ENCODE assay signal across 18 cellular contexts in genomic region chr10:91171485-91171884, GRCh38.
"Had no signal": no experiment of that assay in that cellular context is flagged by ENCODE, and none has a peak within 500 bp of the region (broad histone marks: within the 10 kb centered on the region; RNA-seq: fewer than 3 reads in every experiment).

No MANE protein-coding gene starts in this region.

- H3K9me3 Mint-ChIP-seq: natural killer cell treated with Interleukin-12 subunit alpha and Interleukin-12 subunit beta and Interleukin-15 and Interleukin-18, amount 100 ng/mL, for 72 hours had no signal

- H3K9me3 ChIP-seq: psoas muscle, right atrium auricular region, testis, uterus had no signal

- H3K27ac ChIP-seq: psoas muscle, right atrium auricular region, testis, uterus had no signal

- H3K4me1 ChIP-seq: testis, uterus had no signal

- DNase-seq: activated CD4-positive, alpha-beta T cell treated with anti-CD3 and anti-CD28 coated beads for 4 hours; activated CD4-positive, alpha-beta T cell treated with anti-CD3 and anti-CD28 coated beads, Interleukin-2, amount 50 U/mL, for 48 hours; activated gamma-delta T cell; activated T-cell treated with anti-CD3 and anti-CD28 coated beads, Interleukin-2, amount 50 U/mL, for 72 hours; central memory CD4-positive, alpha-beta T cell; effector memory CD4-positive, alpha-beta T cell; foreskin melanocyte; kidney; psoas muscle; stimulated activated CD4-positive, alpha-beta T cell treated with anti-CD3 and anti-CD28 coated beads, Interleukin-4, amount 100 ng/mL, for 24 hours; T-helper 9 cell; testis; trophoblast cell; uterus had no signal

- H3K4me3 ChIP-seq: lung, psoas muscle, right atrium auricular region, testis, uterus had no signal

- H3K27me3 Mint-ChIP-seq: natural killer cell treated with Interleukin-12 subunit alpha and Interleukin-12 subunit beta and Interleukin-15 and Interleukin-18, amount 100 ng/mL, for 72 hours had no signal

- H3K36me3 ChIP-seq: right atrium auricular region, uterus had no signal

- H3K27me3 ChIP-seq: right atrium auricular region, testis, uterus had no signal

- H3K4me3 Mint-ChIP-seq: activated T-cell treated with anti-CD3 and anti-CD28 coated beads, Interleukin-2, amount 50 U/mL, for 72 hours; natural killer cell treated with Interleukin-12 subunit alpha and Interleukin-12 subunit beta and Interleukin-15 and Interleukin-18, amount 100 ng/mL, for 72 hours had no signal

- ATAC-seq: esophagus mucosa; natural killer cell treated with Interleukin-12 subunit alpha and Interleukin-12 subunit beta and Interleukin-15 and Interleukin-18, amount 100 ng/mL, for 72 hours had no signal
